Comparison of ENCODE assay signal across 15 cellular contexts in the genomic region with DNA sequence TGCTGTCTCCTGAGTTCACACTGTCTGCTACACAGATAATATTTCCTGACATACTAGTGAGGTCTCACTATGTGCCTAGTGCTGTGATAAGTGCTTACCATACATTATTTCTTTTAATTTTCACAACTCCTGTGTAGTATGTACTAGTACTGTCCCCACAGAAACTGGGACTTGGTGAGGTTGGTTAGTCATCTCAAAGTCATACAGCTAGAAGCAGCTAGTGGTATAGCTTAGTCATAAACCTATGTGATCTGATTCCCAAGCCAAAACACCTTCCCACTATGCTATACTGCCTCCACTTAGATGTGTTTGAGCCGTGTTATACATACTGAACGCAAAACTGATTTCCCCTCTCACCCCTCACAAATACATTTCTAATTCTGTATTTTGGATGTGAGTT. TPM values are rescaled to one million over a fixed set of nuclear protein-coding genes. Genes with fewer than 3 reads are reported as not detected.
A peak's percentile ranks its signal among the peaks of the same experiment; 100 is the strongest.
DNase-seq lines count a peak whose midpoint lies in the region; TF ChIP-seq lines count a peak whose summit lies in the region.
"Had no signal": no experiment of that assay in that cellular context is flagged by ENCODE, and none has a peak within 500 bp of the region (broad histone marks: within the 10 kb centered on the region; RNA-seq: fewer than 3 reads in every experiment).

No MANE protein-coding gene starts in this region.

- H3K4me3 Mint-ChIP-seq in stimulated activated naive CD8-positive, alpha-beta T cell treated with anti-CD3 and anti-CD28 coated beads, Interleukin-15, Interleukin-2, amounts not matched to agents 100 ng/mL and 50 ng/mL, for 24 hours, result no peak overlapping the region
- H3K4me3 Mint-ChIP-seq: B cell; T-helper 1 cell treated with Interleukin-12 subunit alpha and Interleukin-12 subunit beta and Interleukin-4 antibody, amounts not matched to agents 30 μg/mL and 1 μg/mL, for 36 hours had no signal

- H3K9me3 ChIP-seq in mammary epithelial cell (replicated peaks; ENCODE audit: insufficient read depth, low read length), result no peaks in the 10 kb centered on the region
- H3K9me3 ChIP-seq: adrenal gland, gastrocnemius medialis had no signal

- 100% methylated on average over 2 of the region's 2 CpGs for WGBS in mammary epithelial cell (ENCODE audit: low coverage, missing lambda C conversion rate)

- H3K36me3 ChIP-seq in mammary epithelial cell (ENCODE audit: insufficient read depth, low read length), result peaks cover 4% of the 10 kb centered on the region

- H3K4me2 ChIP-seq in mammary epithelial cell (ENCODE audit: insufficient read depth, low read depth, low read length), result peak overlapping the region; percentile 4

- H3K4me1 ChIP-seq in mammary epithelial cell (ENCODE audit: insufficient read depth, low read length), result peaks cover 9% of the 10 kb centered on the region
- H3K4me1 ChIP-seq: gastrocnemius medialis had no signal

- DNase-seq in stimulated activated CD4-positive, alpha-beta T cell treated with anti-CD3 and anti-CD28 coated beads, Interleukin-1b, Interleukin-23, amount 100 ng/mL, for 48 hours, result peak; percentile 10
- no peak for DNase-seq in stimulated activated CD4-positive, alpha-beta T cell treated with anti-CD3 and anti-CD28 coated beads, Interleukin-12 subunit alpha, Interleukin-12 subunit beta, amount 100 ng/mL, for 4 hours
- peak; percentile 38 for DNase-seq in M059J (ENCODE audit: low read depth)
- DNase-seq in mammary epithelial cell, result peak; percentile 82
- no peak for DNase-seq in ACHN
- no peak for DNase-seq in stimulated activated naive CD4-positive, alpha-beta T cell (lab: John Stamatoyannopoulos, UW)
- DNase-seq in NCI-H82 treated with DMSO at 0.1 percent for 48 hours (lab: John Stamatoyannopoulos, UW; ENCODE audit: unreplicated experiment), result no peak
- DNase-seq: adrenal gland, dorsolateral prefrontal cortex, gastrocnemius medialis, NCI-H2171 treated with DMSO at 0.1 percent for 48 hours, retina had no signal

- peaks cover 55% of the 10 kb centered on the region for H3K4me1 Mint-ChIP-seq in stimulated activated naive CD8-positive, alpha-beta T cell treated with anti-CD3 and anti-CD28 coated beads, Interleukin-15, Interleukin-2, amounts not matched to agents 100 ng/mL and 50 ng/mL, for 24 hours (ENCODE audit: low read depth)

- H4K20me1 ChIP-seq in mammary epithelial cell (ENCODE audit: insufficient read depth, low read length), result no peaks in the 10 kb centered on the region

- dilution Hi-C loops in mammary epithelial cell (cut with HindIII; ENCODE audit: low sequenced_read_pairs), result no loop called here

- intact Hi-C loops in mammary epithelial cell (cut with micrococcal nuclease), result no loop called here

- TF ChIP-seq CTCF in mammary epithelial cell (conservative IDR thresholded peaks at IDR 0.05 in 1 of 2, IDR thresholded peaks at IDR 0.05 in 1 of 2; ENCODE audit: extremely low read depth in 1 of 2, insufficient read depth in 1 of 2, low read depth in 1 of 2, low read length in 2 of 2), result no peak

- H3K9ac ChIP-seq in mammary epithelial cell (ENCODE audit: insufficient read depth, low read length), result no peak overlapping the region

- no peak overlapping the region for H3K4me3 ChIP-seq in mammary epithelial cell (replicated peaks in 1 of 3; ENCODE audit: insufficient read depth in 1 of 3, low read depth in 2 of 3, low read length in 3 of 3)
- H3K4me3 ChIP-seq: adrenal gland, dorsolateral prefrontal cortex, gastrocnemius medialis had no signal

- H2AFZ ChIP-seq in mammary epithelial cell (ENCODE audit: low read depth, low read length), result no peak overlapping the region

- H3K9me3 Mint-ChIP-seq in stimulated activated naive CD8-positive, alpha-beta T cell treated with anti-CD3 and anti-CD28 coated beads, Interleukin-15, Interleukin-2, amounts not matched to agents 100 ng/mL and 50 ng/mL, for 24 hours, result no peaks in the 10 kb centered on the region
- H3K9me3 Mint-ChIP-seq: T-helper 1 cell treated with Interleukin-12 subunit alpha and Interleukin-12 subunit beta and Interleukin-4 antibody, amounts not matched to agents 30 μg/mL and 1 μg/mL, for 36 hours had no signal

- CTCF ChIA-PET in mammary epithelial cell (lab: Charles Lee; ENCODE audit: low non-redundant PET), result interaction anchor here (0.8 kb wide), 1 partner anchor 297 kb away, joined by 6 read pairs; no protein-coding TSS in a partner anchor

- no peaks in the 10 kb centered on the region for H3K27me3 ChIP-seq in mammary epithelial cell (ENCODE audit: insufficient read depth, low read length)
- H3K27me3 ChIP-seq: adrenal gland, dorsolateral prefrontal cortex, gastrocnemius medialis had no signal

- H3K27me3 Mint-ChIP-seq in stimulated activated naive CD8-positive, alpha-beta T cell treated with anti-CD3 and anti-CD28 coated beads, Interleukin-15, Interleukin-2, amounts not matched to agents 100 ng/mL and 50 ng/mL, for 24 hours, result no peaks in the 10 kb centered on the region
- H3K27me3 Mint-ChIP-seq: B cell had no signal

- H3K79me2 ChIP-seq in mammary epithelial cell (ENCODE audit: insufficient read depth, low read length), result peaks cover 74% of the 10 kb centered on the region

- H3K36me3 Mint-ChIP-seq in stimulated activated naive CD8-positive, alpha-beta T cell treated with anti-CD3 and anti-CD28 coated beads, Interleukin-15, Interleukin-2, amounts not matched to agents 100 ng/mL and 50 ng/mL, for 24 hours (ENCODE audit: low read depth), result peaks cover 11% of the 10 kb centered on the region

- no TSS peak for BruUV-seq in mammary epithelial cell (replicated peaks; lab: Mats Ljungman, UMichigan)

- peak overlapping the region; percentile 4 for H3K27ac ChIP-seq in mammary epithelial cell (ENCODE audit: insufficient read depth, low read depth, low read length)
- H3K27ac ChIP-seq: adrenal gland, dorsolateral prefrontal cortex, gastrocnemius medialis had no signal

- in situ Hi-C loops in mammary epithelial cell (cut with MboI; ENCODE audit: low sequenced_read_pairs in 2 of 2), result no loop called here
- in situ Hi-C loops in ACHN (cut with HindIII; ENCODE audit: low pct_ligation_motif_present, low pct_unique_long_range_greater_than_20kb, low sequenced_read_pairs), result no loop called here

- H3K27ac Mint-ChIP-seq in stimulated activated naive CD8-positive, alpha-beta T cell treated with anti-CD3 and anti-CD28 coated beads, Interleukin-15, Interleukin-2, amounts not matched to agents 100 ng/mL and 50 ng/mL, for 24 hours, result peak overlapping the region; percentile 9
- H3K27ac Mint-ChIP-seq: B cell; T-helper 1 cell treated with Interleukin-12 subunit alpha and Interleukin-12 subunit beta and Interleukin-4 antibody, amounts not matched to agents 30 μg/mL and 1 μg/mL, for 36 hours had no signal

RNA-seq across cellular contexts. Expression of a gene that starts 10.5 kb away (rescaled TPM):
- 20.3 and 20.9 TPM in 2 replicates for total RNA-seq in M059J (2014; rRNA removed; shearing (Covaris generic))
- total RNA-seq in mammary epithelial cell, result 10 to 100 TPM; 19.1 to 27.8 TPM
- 9.2 TPM for polyA plus RNA-seq in mammary epithelial cell
- 11.3 TPM for polyA minus RNA-seq in mammary epithelial cell

RNA-seq across cellular contexts. Expression of a gene that starts 24.7 kb away (rescaled TPM):
- total RNA-seq in M059J (2014; rRNA removed; shearing (Covaris generic)), result 55.5 and 72.1 TPM in 2 replicates
- 10 to 100 TPM; 73.0 to 82.0 TPM for total RNA-seq in mammary epithelial cell
- 37.2 TPM for polyA plus RNA-seq in mammary epithelial cell
- polyA minus RNA-seq in mammary epithelial cell, result 62.1 TPM

Comparison
In these comparisons a context has a peak if more than half of its experiments do, and no peak if none do; other contexts are left out.
1. DNase-seq: peak in stimulated activated CD4-positive, alpha-beta T cell treated with anti-CD3 and anti-CD28 coated beads, Interleukin-1b, Interleukin-23, amount 100 ng/mL, for 48 hours (single experiment), M059J (single experiment) and mammary epithelial cell (single experiment); none in stimulated activated CD4-positive, alpha-beta T cell treated with anti-CD3 and anti-CD28 coated beads, Interleukin-12 subunit alpha, Interleukin-12 subunit beta, amount 100 ng/mL, for 4 hours (single experiment), ACHN (single experiment), stimulated activated naive CD4-positive, alpha-beta T cell (0 of 6) and NCI-H82 treated with DMSO at 0.1 percent for 48 hours (single experiment).